In genomic region chr11:20623258-20623657, GRCh38 we compare ENCODE assay signal across 1 cellular context.
TF ChIP-seq lines count a peak whose summit lies in the region.

No MANE protein-coding gene starts in this region.

TF ChIP-seq in H1, 55 proteins besides CTCF, POLR2A, EP300 and RAD21 (continued from another document):
- no peak for TF ChIP-seq POLR2AphosphoS5 (IDR thresholded peaks at IDR 0.05; ENCODE audit: low read depth, low read length)
- no peak for TF ChIP-seq SP4 (IDR thresholded peaks at IDR 0.05; ENCODE audit: low read length)
- no peak for TF ChIP-seq CBX5 (IDR thresholded peaks at IDR 0.05; ENCODE audit: low read depth, low read length)
- TF ChIP-seq SIRT6 (IDR thresholded peaks at IDR 0.05; ENCODE audit: low read length) = no peak
- no peak for TF ChIP-seq CREB1 (IDR thresholded peaks at IDR 0.05)
- no peak for TF ChIP-seq GABPA (IDR thresholded peaks at IDR 0.05; ENCODE audit: borderline replicate concordance, insufficient read depth, low read length)
